In the genomic region with DNA sequence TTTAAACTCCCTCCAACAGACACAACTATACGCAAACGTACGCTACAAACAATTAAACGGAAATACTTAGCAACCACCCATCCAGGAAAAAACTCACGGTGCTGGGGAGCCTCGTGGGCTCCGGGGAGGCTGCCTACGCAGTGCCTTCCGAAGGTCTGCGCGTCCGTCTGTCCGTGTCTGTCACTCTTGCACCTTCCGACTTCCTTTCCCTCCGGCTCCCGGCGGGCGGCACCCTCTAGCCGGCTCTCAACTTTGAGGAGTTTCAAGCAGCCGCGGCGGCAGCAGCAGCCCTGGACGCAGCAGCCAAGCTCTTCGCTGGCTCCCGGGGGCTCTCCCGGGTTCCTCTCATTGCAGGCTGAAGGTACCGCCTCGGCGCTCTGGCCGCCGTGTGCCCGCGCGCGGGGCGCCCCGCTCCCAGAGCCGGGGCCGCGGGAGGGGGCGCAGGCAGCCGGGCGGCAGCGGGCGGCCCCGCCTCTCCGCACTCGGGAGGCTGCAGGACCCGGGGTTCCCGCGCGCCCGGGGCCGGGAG, we compare ENCODE assay signal across 8 cellular contexts. TPM values are rescaled to one million over a fixed set of nuclear protein-coding genes. Genes with fewer than 3 reads are reported as not detected.
DNase-seq lines count a peak whose midpoint lies in the region; ATAC-seq and TF ChIP-seq lines count a peak whose summit lies in the region.

A gene with protein sequence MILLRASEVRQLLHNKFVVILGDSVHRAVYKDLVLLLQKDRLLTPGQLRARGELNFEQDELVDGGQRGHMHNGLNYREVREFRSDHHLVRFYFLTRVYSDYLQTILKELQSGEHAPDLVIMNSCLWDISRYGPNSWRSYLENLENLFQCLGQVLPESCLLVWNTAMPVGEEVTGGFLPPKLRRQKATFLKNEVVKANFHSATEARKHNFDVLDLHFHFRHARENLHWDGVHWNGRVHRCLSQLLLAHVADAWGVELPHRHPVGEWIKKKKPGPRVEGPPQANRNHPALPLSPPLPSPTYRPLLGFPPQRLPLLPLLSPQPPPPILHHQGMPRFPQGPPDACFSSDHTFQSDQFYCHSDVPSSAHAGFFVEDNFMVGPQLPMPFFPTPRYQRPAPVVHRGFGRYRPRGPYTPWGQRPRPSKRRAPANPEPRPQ (plus strand): TSS at position 257 of the 529 bp plus-strand sequence. CDS start 155,443 bp downstream, outside the sequence.

- no peaks in the 10 kb centered on the region for H3K27me3 Mint-ChIP-seq in chondrocyte (ENCODE audit: low read depth)

- H3K36me3 ChIP-seq in ES-I3 (ENCODE audit: insufficient read depth, low read length): no peaks in the 10 kb centered on the region
- no peaks in the 10 kb centered on the region for H3K36me3 ChIP-seq in left lung

- H3K4me1 ChIP-seq in ES-I3 (ENCODE audit: insufficient read depth, low read length) (peaks cover 10% of the 10 kb centered on the region), left lung (peaks cover 8 to 59% of the 10 kb centered on the region in 2 donors)

- H3K27me3 ChIP-seq in left lung: peaks cover 0 to 23% of the 10 kb centered on the region in 2 donors

- H3K9me3 ChIP-seq in ES-I3 (ENCODE audit: control insufficient read depth, insufficient read depth, low read length) (no peaks in the 10 kb centered on the region), left lung (no peaks in the 10 kb centered on the region)

- peak; percentile 78 for ATAC-seq in left lung

- intact Hi-C loops in left lung (cut with DNase I): no loop called here

- TF ChIP-seq CTCF in chondrocyte (IDR thresholded peaks at IDR 0.05): peak; percentile 75
- TF ChIP-seq CTCF in left lung (IDR thresholded peaks at IDR 0.05): no peak

- peak within 1 kb of the TSS; percentile 63 for H3K9ac ChIP-seq in ES-I3 (ENCODE audit: low read depth, low read length)

- no peaks in the 10 kb centered on the region for H3K9me3 Mint-ChIP-seq in chondrocyte (ENCODE audit: low read depth)

- H3K27ac ChIP-seq in left lung: peak within 1 kb of the TSS; percentile 88 to 92

- peak within 1 kb of the TSS; percentile 99 for H3K27ac Mint-ChIP-seq in chondrocyte (ENCODE audit: unreplicated experiment)

- H3K4me3 ChIP-seq in left lung: peak within 1 kb of the TSS; percentile 61 to 72

- H3K4me1 Mint-ChIP-seq in chondrocyte (ENCODE audit: low read depth): peaks cover 89% of the 10 kb centered on the region

- H3K4me3 Mint-ChIP-seq in chondrocyte (ENCODE audit: unreplicated experiment): peak within 1 kb of the TSS; percentile 94

- H3K36me3 Mint-ChIP-seq in chondrocyte (ENCODE audit: low read depth): peaks cover 3% of the 10 kb centered on the region

- peak; percentile 78 for DNase-seq in HCEC 1CT
- peak; percentile 46 for DNase-seq in NCI-H1417 treated with DMSO at 0.1 percent for 48 hours (lab: John Stamatoyannopoulos, UW)
- peak; percentile 13 to 24 (median 18) for DNase-seq in activated CD4-positive, CD25-positive, alpha-beta regulatory T cell (lab: John Stamatoyannopoulos, UW)
- DNase-seq in chondrocyte (ENCODE audit: low spot score): peak; percentile 93
- peak; percentile 86 to 95 for DNase-seq in left lung
- DNase-seq in stimulated activated CD4-positive, alpha-beta T cell treated with anti-CD3 and anti-CD28 coated beads, Interleukin-4, amount 100 ng/mL, for 1 hour: peak; percentile 71
- no peak for DNase-seq in NCI-H2171 treated with DMSO at 0.1 percent for 48 hours (lab: John Stamatoyannopoulos, UW)

RNA-seq across cellular contexts. Expression of the gene that starts here (rescaled TPM):
- 2.3 to 3.8 TPM (median 3.0 TPM) in 3 replicates for total RNA-seq in chondrocyte
- 1 to 10 TPM; 4.8 to 8.1 TPM for total RNA-seq in left lung
